ENCODE assay signal across 24 cellular contexts in the genomic region with DNA sequence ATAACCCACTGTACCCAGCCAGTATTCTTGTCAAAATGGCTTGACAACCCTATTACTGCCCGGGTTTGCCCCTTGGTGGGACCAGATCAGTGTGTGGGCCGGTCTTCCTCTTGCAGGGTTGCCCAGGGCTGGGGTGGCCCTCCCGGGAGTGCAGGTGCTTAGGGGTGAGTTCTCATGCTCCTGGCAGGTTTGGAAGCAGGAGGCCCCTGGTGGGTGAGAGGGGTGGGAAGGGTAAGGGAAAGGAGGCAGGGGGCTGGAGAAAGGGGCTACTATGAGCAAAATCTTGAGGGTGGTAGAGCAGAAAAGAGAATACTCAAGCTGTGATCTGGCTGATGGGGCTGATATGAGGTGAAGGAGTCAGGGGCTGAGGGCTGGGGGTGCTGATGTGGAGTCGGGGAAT. TPM values are rescaled to one million over a fixed set of nuclear protein-coding genes. Genes with fewer than 3 reads are reported as not detected.
"Had no signal": no experiment of that assay in that cellular context is flagged by ENCODE, and none has a peak within 500 bp of the region (broad histone marks: within the 10 kb centered on the region; RNA-seq: fewer than 3 reads in every experiment).

No MANE protein-coding gene starts in this region.

- H3K9me3 ChIP-seq: right lobe of liver, upper lobe of right lung had no signal

- H3K4me1 Mint-ChIP-seq: nephron progenitor cell had no signal

- H3K27me3 ChIP-seq: cardiac muscle cell, right lobe of liver had no signal

- H3K27me3 Mint-ChIP-seq: activated CD4-positive, alpha-beta memory T cell treated with anti-CD3 and anti-CD28 coated beads, Interleukin-2, amount 10 ng/mL, durations not matched to agents 7 days and 5 days; activated CD4-positive, alpha-beta T cell treated with anti-CD3 and anti-CD28 coated beads for 36 hours; activated naive CD8-positive, alpha-beta T cell treated with anti-CD3 and anti-CD28 coated beads, Interleukin-2, amount 50 U/mL, for 24 hours had no signal

- H3K36me3 ChIP-seq: cardiac muscle cell, esophagus muscularis mucosa, left ventricle myocardium inferior, right lobe of liver, upper lobe of right lung had no signal

- H3K4me3 Mint-ChIP-seq: activated CD4-positive, alpha-beta memory T cell treated with anti-CD3 and anti-CD28 coated beads, Interleukin-2, amount 10 ng/mL, durations not matched to agents 7 days and 5 days; activated CD4-positive, alpha-beta T cell treated with anti-CD3 and anti-CD28 coated beads for 36 hours; activated naive CD8-positive, alpha-beta T cell treated with anti-CD3 and anti-CD28 coated beads, Interleukin-2, amount 50 U/mL, for 24 hours; nephron progenitor cell; stimulated activated naive B cell treated with anti-CD40 and anti-IgM and Interleukin-4, amounts not matched to agents 10 μg/mL and 1 μg/mL and 100 μg/mL, for 72 hours; WTC11 had no signal

- H3K4me3 ChIP-seq: cardiac muscle cell, esophagus muscularis mucosa, left ventricle myocardium inferior, right lobe of liver, skin epidermis, upper lobe of right lung had no signal

- H3K4me1 ChIP-seq: esophagus muscularis mucosa, left ventricle myocardium inferior, right lobe of liver had no signal

- ATAC-seq: activated CD4-positive, alpha-beta T cell treated with anti-CD3 and anti-CD28 coated beads for 36 hours; activated naive CD8-positive, alpha-beta T cell treated with anti-CD3 and anti-CD28 coated beads, Interleukin-2, amount 50 U/mL, for 24 hours; stimulated activated naive B cell treated with anti-CD40 and anti-IgM and Interleukin-4, amounts not matched to agents 10 μg/mL and 1 μg/mL and 100 μg/mL, for 72 hours; upper lobe of right lung; WTC11 had no signal

- H3K27ac Mint-ChIP-seq: activated CD4-positive, alpha-beta memory T cell treated with anti-CD3 and anti-CD28 coated beads, Interleukin-2, amount 10 ng/mL, durations not matched to agents 7 days and 5 days; nephron progenitor cell; stimulated activated naive B cell treated with anti-CD40 and anti-IgM and Interleukin-4, amounts not matched to agents 10 μg/mL and 1 μg/mL and 100 μg/mL, for 72 hours; WTC11 had no signal

- H3K27ac ChIP-seq: cardiac muscle cell, esophagus muscularis mucosa, left ventricle myocardium inferior, right lobe of liver, upper lobe of right lung had no signal

- DNase-seq: activated CD4-positive, alpha-beta memory T cell treated with anti-CD3 and anti-CD28 coated beads, Interleukin-2, amount 10 ng/mL, durations not matched to agents 7 days and 5 days; activated CD4-positive, alpha-beta T cell treated with anti-CD3 and anti-CD28 coated beads for 36 hours; activated gamma-delta T cell; activated naive CD4-positive, alpha-beta T cell treated with anti-CD3 and anti-CD28 coated beads, Interleukin-2, amount 50 U/mL, for 16 hours; activated naive CD8-positive, alpha-beta T cell treated with anti-CD3 and anti-CD28 coated beads, Interleukin-2, amount 50 U/mL, for 24 hours; effector memory CD4-positive, alpha-beta T cell; glutamatergic neuron; hippocampal formation; left ventricle myocardium inferior; nephron progenitor cell; nucleus accumbens; right lobe of liver; stimulated activated CD4-positive, alpha-beta T cell treated with anti-CD3 and anti-CD28 coated beads, Interleukin-2, amount 100 ng/mL, for 24 hours; stimulated activated naive B cell treated with anti-CD40 and anti-IgM and Interleukin-4, amounts not matched to agents 10 μg/mL and 1 μg/mL and 100 μg/mL, for 72 hours; T1000; upper lobe of right lung had no signal

RNA-seq across cellular contexts. Expression of a gene that starts 6.5 kb away (rescaled TPM):
- total RNA-seq: dermis microvascular lymphatic vessel endothelial cell, endothelial cell of umbilical vein had no signal
- polyA plus RNA-seq: endothelial cell of umbilical vein had no signal

RNA-seq across cellular contexts. Expression of a gene that starts 41.0 kb away (rescaled TPM):
- total RNA-seq: endothelial cell of umbilical vein had no signal
- polyA plus RNA-seq: endothelial cell of umbilical vein had no signal

RNA-seq across cellular contexts. Expression of a gene that starts 58.4 kb away (rescaled TPM):
- total RNA-seq: activated CD4-positive, alpha-beta memory T cell treated with anti-CD3 and anti-CD28 coated beads, Interleukin-2, amount 10 ng/mL, durations not matched to agents 7 days and 5 days; activated CD4-positive, alpha-beta T cell treated with anti-CD3 and anti-CD28 coated beads for 36 hours; cardiac muscle cell; dermis microvascular lymphatic vessel endothelial cell; endothelial cell of umbilical vein; frontal cortex; left ventricle myocardium inferior; T-helper 1 cell treated with Interleukin-12 subunit alpha and Interleukin-12 subunit beta and Interleukin-4 antibody, amounts not matched to agents 30 ng/mL and 1 ng/mL, for 36 hours; WTC11 had no signal
- polyA plus RNA-seq: cardiac muscle cell, endothelial cell of umbilical vein had no signal
